ENCODE assay signal across 24 cellular contexts in genomic region chr13:40863723-40864122, GRCh38.
"Had no signal": no experiment of that assay in that cellular context is flagged by ENCODE, and none has a peak within 500 bp of the region (broad histone marks: within the 10 kb centered on the region; RNA-seq: fewer than 3 reads in every experiment).

No MANE protein-coding gene starts in this region.

- H3K4me3 ChIP-seq: coronary artery, dorsolateral prefrontal cortex, esophagus muscularis mucosa, gastrocnemius medialis, heart left ventricle, hepatocyte, left lung, lower lobe of right lung, mucosa of descending colon had no signal

- H3K4me1 ChIP-seq: esophagus muscularis mucosa, gastrocnemius medialis, heart left ventricle, left lung, lower lobe of right lung had no signal

- H3K9me3 ChIP-seq: esophagus muscularis mucosa, gastrocnemius medialis, left lung, mucosa of descending colon had no signal

- DNase-seq: dermis blood vessel endothelial cell; dorsolateral prefrontal cortex; effector CD4-positive, alpha-beta T cell; effector memory CD4-positive, alpha-beta T cell; foreskin fibroblast; foreskin melanocyte; gastrocnemius medialis; heart left ventricle; hypothalamus; immature natural killer cell; islet precursor cell; kidney; kidney glomerular epithelial cell; left lung; left ventricle myocardium superior; lower lobe of right lung; mesenchymal stem cell; mucosa of descending colon; naive B cell had no signal

- H3K27me3 ChIP-seq: dorsolateral prefrontal cortex, esophagus muscularis mucosa, gastrocnemius medialis, heart left ventricle, hepatocyte, left lung had no signal

- FAIRE-seq: colon, endothelial cell of umbilical vein, kidney had no signal

- H3K36me3 ChIP-seq: esophagus muscularis mucosa, gastrocnemius medialis, heart left ventricle, left lung, lower lobe of right lung had no signal

- H2AFZ ChIP-seq: hepatocyte had no signal

- H3K27ac ChIP-seq: coronary artery, dorsolateral prefrontal cortex, esophagus muscularis mucosa, gastrocnemius medialis, heart left ventricle, hepatocyte, left lung, lower lobe of right lung had no signal

- ATAC-seq: gastrocnemius medialis, heart left ventricle, left lung, left ventricle myocardium superior, lower lobe of right lung, mucosa of descending colon had no signal

- H3K4me2 ChIP-seq: hepatocyte had no signal

- H3K79me2 ChIP-seq: hepatocyte had no signal
